Comparison of ENCODE assay signal across 14 cellular contexts in genomic region chr7:122306320-122307227, GRCh38. TPM values are rescaled to one million over a fixed set of nuclear protein-coding genes. Genes with fewer than 3 reads are reported as not detected.
A peak's percentile ranks its signal among the peaks of the same experiment; 100 is the strongest.
DNase-seq lines count a peak whose midpoint lies in the region; ATAC-seq and TF ChIP-seq lines count a peak whose summit lies in the region.
"Had no signal": no experiment of that assay in that cellular context is flagged by ENCODE, and none has a peak within 500 bp of the region (broad histone marks: within the 10 kb centered on the region; RNA-seq: fewer than 3 reads in every experiment).

No MANE protein-coding gene starts in this region.

- peaks cover 58 to 100% (median 99%) of the 10 kb centered on the region in 7 donors for H3K27me3 ChIP-seq in heart right ventricle
- H3K27me3 ChIP-seq in right atrium auricular region: peaks cover 52 to 88% of the 10 kb centered on the region in 2 donors

- no peaks in the 10 kb centered on the region for H4K20me1 ChIP-seq in OCI-LY7 (ENCODE audit: insufficient read depth, low read length)

- H3K4me3 Mint-ChIP-seq in mesothelial cell of epicardium: peak overlapping the region; percentile 64
- peak overlapping the region; percentile 82 for H3K4me3 Mint-ChIP-seq in type B pancreatic cell
- no peak overlapping the region for H3K4me3 Mint-ChIP-seq in activated CD8-positive, alpha-beta T cell treated with anti-CD3 and anti-CD28 coated beads, Interleukin-2, amount 10 ng/mL, durations not matched to agents 7 days and 5 days
- H3K4me3 Mint-ChIP-seq: HFFc6 had no signal

- no peak for TF ChIP-seq CTCF in heart right ventricle (IDR thresholded peaks at IDR 0.05)
- no peak for TF ChIP-seq CTCF in right atrium auricular region (IDR thresholded peaks at IDR 0.05)
- TF ChIP-seq CTCF in coronary artery (IDR thresholded peaks at IDR 0.05): no peak
- no peak for TF ChIP-seq CTCF in mesothelial cell of epicardium (IDR thresholded peaks at IDR 0.05; ENCODE audit: unreplicated experiment)
- TF ChIP-seq CTCF in type B pancreatic cell (conservative IDR thresholded peaks at IDR 0.05): no peak
- no peak for TF ChIP-seq CTCF in OCI-LY7 (conservative IDR thresholded peaks at IDR 0.05; ENCODE audit: low read length)

- POLR2A ChIA-PET in OCI-LY7 (lab: Charles Lee): no interaction called here
- POLR2A ChIA-PET in activated CD8-positive, alpha-beta T cell treated with anti-CD3 and anti-CD28 coated beads, Interleukin-2, amount 10 ng/mL, durations not matched to agents 7 days and 5 days (lab: Charles Lee): no interaction called here

- no peaks in the 10 kb centered on the region for H3K9me3 Mint-ChIP-seq in mesothelial cell of epicardium
- no peaks in the 10 kb centered on the region for H3K9me3 Mint-ChIP-seq in type B pancreatic cell
- H3K9me3 Mint-ChIP-seq in activated CD8-positive, alpha-beta T cell treated with anti-CD3 and anti-CD28 coated beads, Interleukin-2, amount 10 ng/mL, durations not matched to agents 7 days and 5 days (ENCODE audit: insufficient read depth): peaks cover under 1% of the 10 kb centered on the region

- intact Hi-C loops in heart right ventricle (cut with DNase I): no loop called here
- intact Hi-C loops in OCI-LY7 (cut with micrococcal nuclease; ENCODE audit: unreplicated experiment): no loop called here

- 6 to 8% methylated on average over 37 of the region's 37 CpGs for WGBS in heart right ventricle, 2 donors

- H3K4me3 ChIP-seq in heart right ventricle: peak overlapping the region in 6 of 10 donors; percentile 27 to 40 (median 31)
- H3K4me3 ChIP-seq in right atrium auricular region: peak overlapping the region in 1 of 2 donors; percentile 34
- H3K4me3 ChIP-seq in coronary artery: peak overlapping the region; percentile 55
- H3K4me3 ChIP-seq in OCI-LY7 (ENCODE audit: low read depth, low read length, poor library complexity, severe bottlenecking): no peak overlapping the region
- H3K4me3 ChIP-seq: lung had no signal

- H3K9me3 ChIP-seq in heart right ventricle (no peaks in the 10 kb centered on the region), right atrium auricular region (no peaks in the 10 kb centered on the region), OCI-LY7 (ENCODE audit: low read length) (no peaks in the 10 kb centered on the region)

- H3K79me2 ChIP-seq in OCI-LY7 (ENCODE audit: insufficient read depth, low read depth, low read length): no peaks in the 10 kb centered on the region

- ATAC-seq in heart right ventricle: no peak
- ATAC-seq in activated CD8-positive, alpha-beta T cell treated with anti-CD3 and anti-CD28 coated beads, Interleukin-2, amount 10 ng/mL, durations not matched to agents 7 days and 5 days: no peak

- no peak overlapping the region for H3K4me2 ChIP-seq in OCI-LY7 (ENCODE audit: low read length)

- H3K27ac Mint-ChIP-seq in mesothelial cell of epicardium (no peak overlapping the region), type B pancreatic cell (peak overlapping the region; percentile 23)
- H3K27ac Mint-ChIP-seq in activated CD8-positive, alpha-beta T cell treated with anti-CD3 and anti-CD28 coated beads, Interleukin-2, amount 10 ng/mL, durations not matched to agents 7 days and 5 days: no peak overlapping the region
- H3K27ac Mint-ChIP-seq: HFFc6 had no signal

- H3K27ac ChIP-seq in heart right ventricle: no peak overlapping the region
- no peak overlapping the region for H3K27ac ChIP-seq in right atrium auricular region
- no peak overlapping the region for H3K27ac ChIP-seq in coronary artery
- H3K27ac ChIP-seq in OCI-LY7 (ENCODE audit: low read depth, low read length, poor library complexity, severe bottlenecking): no peak overlapping the region

- no peaks in the 10 kb centered on the region for H3K9me2 ChIP-seq in OCI-LY7 (ENCODE audit: insufficient read depth, low read length)

- H3K4me1 Mint-ChIP-seq in mesothelial cell of epicardium (peaks cover 28% of the 10 kb centered on the region), type B pancreatic cell (ENCODE audit: unreplicated experiment) (peaks cover 26% of the 10 kb centered on the region)
- H3K4me1 Mint-ChIP-seq in activated CD8-positive, alpha-beta T cell treated with anti-CD3 and anti-CD28 coated beads, Interleukin-2, amount 10 ng/mL, durations not matched to agents 7 days and 5 days (ENCODE audit: low read depth): peaks cover 2% of the 10 kb centered on the region

- no peak overlapping the region for H2AFZ ChIP-seq in OCI-LY7 (ENCODE audit: low read length)

- H3K27me3 Mint-ChIP-seq in mesothelial cell of epicardium (ENCODE audit: low read depth) (peaks cover 99% of the 10 kb centered on the region), type B pancreatic cell (peaks cover 98% of the 10 kb centered on the region)
- peaks cover 78% of the 10 kb centered on the region for H3K27me3 Mint-ChIP-seq in activated CD8-positive, alpha-beta T cell treated with anti-CD3 and anti-CD28 coated beads, Interleukin-2, amount 10 ng/mL, durations not matched to agents 7 days and 5 days (ENCODE audit: low read depth)

- BruUV-seq in OCI-LY7 (replicated peaks; lab: Mats Ljungman, UMichigan): no TSS peak

- H3K4me1 ChIP-seq in heart right ventricle (peaks cover 3 to 56% (median 38%) of the 10 kb centered on the region in 9 donors), right atrium auricular region (peaks cover 0 to 56% of the 10 kb centered on the region in 2 donors), OCI-LY7 (ENCODE audit: insufficient read depth, low read length, poor library complexity, severe bottlenecking) (no peaks in the 10 kb centered on the region)

- H3K36me3 ChIP-seq in heart right ventricle (no peaks in the 10 kb centered on the region), right atrium auricular region (no peaks in the 10 kb centered on the region), OCI-LY7 (ENCODE audit: insufficient read depth, low read length) (no peaks in the 10 kb centered on the region)

- H3K36me3 Mint-ChIP-seq in mesothelial cell of epicardium (no peaks in the 10 kb centered on the region), type B pancreatic cell (no peaks in the 10 kb centered on the region)
- peaks cover 14% of the 10 kb centered on the region for H3K36me3 Mint-ChIP-seq in activated CD8-positive, alpha-beta T cell treated with anti-CD3 and anti-CD28 coated beads, Interleukin-2, amount 10 ng/mL, durations not matched to agents 7 days and 5 days (ENCODE audit: low read depth)

- no peak for DNase-seq in heart right ventricle
- DNase-seq in right atrium auricular region (ENCODE audit: low spot score): no peak
- no peak for DNase-seq in coronary artery (ENCODE audit: low spot score)
- no peak for DNase-seq in mesothelial cell of epicardium (ENCODE audit: low spot score in 2 of 2, unreplicated experiment in 2 of 2)
- no peak for DNase-seq in type B pancreatic cell (ENCODE audit: extremely low spot score, unreplicated experiment)
- no peak for DNase-seq in AG08395 (ENCODE audit: low spot score)
- DNase-seq in OCI-LY7 (ENCODE audit: low spot score): no peak
- DNase-seq in activated CD8-positive, alpha-beta T cell treated with anti-CD3 and anti-CD28 coated beads, Interleukin-2, amount 10 ng/mL, durations not matched to agents 7 days and 5 days: no peak
- DNase-seq: activated effector memory CD4-positive, alpha-beta T cell treated with anti-CD3 and anti-CD28 coated beads, Interleukin-2, amount 50 U/mL, for 16 hours; HFFc6 had no signal

- CTCF ChIA-PET in OCI-LY7 (lab: Charles Lee; ENCODE audit: unreplicated experiment): no interaction called here
- CTCF ChIA-PET in activated CD8-positive, alpha-beta T cell treated with anti-CD3 and anti-CD28 coated beads, Interleukin-2, amount 10 ng/mL, durations not matched to agents 7 days and 5 days (lab: Charles Lee): no interaction called here

RNA-seq across cellular contexts. Expression of gene FEZF1, which starts 2.0 kb away (rescaled TPM):
- total RNA-seq in heart right ventricle (not detected), right atrium auricular region (not detected), mesothelial cell of epicardium (not detected in 3 replicates), type B pancreatic cell (ENCODE audit: low replicate concordance) (0.67 TPM in 1 of 2 replicates, not detected in the other), OCI-LY7 (2022) (not detected in 2 replicates)
- polyA plus RNA-seq in heart right ventricle: not detected
- total RNA-seq in OCI-LY7 (2014; rRNA removed; shearing (Covaris generic)): not detected in 2 replicates
- not detected for total RNA-seq in activated CD8-positive, alpha-beta T cell treated with anti-CD3 and anti-CD28 coated beads, Interleukin-2, amount 10 ng/mL, durations not matched to agents 7 days and 5 days
- total RNA-seq: bronchial epithelial cell, HFFc6, HT1080, ureter had no signal
